In the genomic region with DNA sequence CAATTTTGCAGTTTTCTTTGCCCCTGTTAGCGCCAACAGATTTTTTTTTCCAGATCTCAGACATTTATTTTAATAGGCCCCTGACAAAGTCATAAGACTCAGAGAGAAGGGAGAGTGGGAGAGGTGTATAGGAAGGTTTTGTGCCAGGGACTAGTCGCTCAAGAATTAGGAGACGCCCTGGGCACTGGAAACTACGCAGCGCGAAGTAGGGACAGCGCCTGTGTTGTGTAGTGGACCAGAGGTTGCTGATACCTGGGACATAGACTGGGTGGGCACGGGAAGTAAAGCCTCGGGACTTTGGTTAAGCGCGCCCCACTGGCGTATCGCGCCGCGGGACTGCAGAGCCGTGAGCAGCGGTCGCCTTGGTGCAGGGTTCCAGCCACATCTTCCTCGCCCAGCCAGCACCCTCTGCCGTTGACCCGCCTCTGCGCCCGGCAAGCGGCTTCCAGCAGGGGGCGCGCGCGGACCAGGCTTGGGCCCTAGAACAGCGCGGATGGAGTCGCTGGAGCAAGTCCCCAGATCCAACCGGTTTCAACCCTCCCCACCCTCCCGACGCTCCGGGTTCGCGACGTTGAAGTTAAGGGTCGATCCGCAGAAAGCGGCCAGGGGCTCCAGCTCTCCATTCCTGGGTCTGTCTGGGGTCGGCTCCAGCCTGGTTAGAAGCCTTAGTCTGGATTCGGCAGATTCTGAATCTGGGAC, we compare ENCODE assay signal across 1 cellular context.
TF ChIP-seq lines count a peak whose summit lies in the region.

No MANE protein-coding gene starts in this region.

TF ChIP-seq in HepG2, 621 proteins besides CTCF, POLR2A, EP300 and RAD21 (continued from another document and continues in another):
- TF ChIP-seq, protein P1, sequence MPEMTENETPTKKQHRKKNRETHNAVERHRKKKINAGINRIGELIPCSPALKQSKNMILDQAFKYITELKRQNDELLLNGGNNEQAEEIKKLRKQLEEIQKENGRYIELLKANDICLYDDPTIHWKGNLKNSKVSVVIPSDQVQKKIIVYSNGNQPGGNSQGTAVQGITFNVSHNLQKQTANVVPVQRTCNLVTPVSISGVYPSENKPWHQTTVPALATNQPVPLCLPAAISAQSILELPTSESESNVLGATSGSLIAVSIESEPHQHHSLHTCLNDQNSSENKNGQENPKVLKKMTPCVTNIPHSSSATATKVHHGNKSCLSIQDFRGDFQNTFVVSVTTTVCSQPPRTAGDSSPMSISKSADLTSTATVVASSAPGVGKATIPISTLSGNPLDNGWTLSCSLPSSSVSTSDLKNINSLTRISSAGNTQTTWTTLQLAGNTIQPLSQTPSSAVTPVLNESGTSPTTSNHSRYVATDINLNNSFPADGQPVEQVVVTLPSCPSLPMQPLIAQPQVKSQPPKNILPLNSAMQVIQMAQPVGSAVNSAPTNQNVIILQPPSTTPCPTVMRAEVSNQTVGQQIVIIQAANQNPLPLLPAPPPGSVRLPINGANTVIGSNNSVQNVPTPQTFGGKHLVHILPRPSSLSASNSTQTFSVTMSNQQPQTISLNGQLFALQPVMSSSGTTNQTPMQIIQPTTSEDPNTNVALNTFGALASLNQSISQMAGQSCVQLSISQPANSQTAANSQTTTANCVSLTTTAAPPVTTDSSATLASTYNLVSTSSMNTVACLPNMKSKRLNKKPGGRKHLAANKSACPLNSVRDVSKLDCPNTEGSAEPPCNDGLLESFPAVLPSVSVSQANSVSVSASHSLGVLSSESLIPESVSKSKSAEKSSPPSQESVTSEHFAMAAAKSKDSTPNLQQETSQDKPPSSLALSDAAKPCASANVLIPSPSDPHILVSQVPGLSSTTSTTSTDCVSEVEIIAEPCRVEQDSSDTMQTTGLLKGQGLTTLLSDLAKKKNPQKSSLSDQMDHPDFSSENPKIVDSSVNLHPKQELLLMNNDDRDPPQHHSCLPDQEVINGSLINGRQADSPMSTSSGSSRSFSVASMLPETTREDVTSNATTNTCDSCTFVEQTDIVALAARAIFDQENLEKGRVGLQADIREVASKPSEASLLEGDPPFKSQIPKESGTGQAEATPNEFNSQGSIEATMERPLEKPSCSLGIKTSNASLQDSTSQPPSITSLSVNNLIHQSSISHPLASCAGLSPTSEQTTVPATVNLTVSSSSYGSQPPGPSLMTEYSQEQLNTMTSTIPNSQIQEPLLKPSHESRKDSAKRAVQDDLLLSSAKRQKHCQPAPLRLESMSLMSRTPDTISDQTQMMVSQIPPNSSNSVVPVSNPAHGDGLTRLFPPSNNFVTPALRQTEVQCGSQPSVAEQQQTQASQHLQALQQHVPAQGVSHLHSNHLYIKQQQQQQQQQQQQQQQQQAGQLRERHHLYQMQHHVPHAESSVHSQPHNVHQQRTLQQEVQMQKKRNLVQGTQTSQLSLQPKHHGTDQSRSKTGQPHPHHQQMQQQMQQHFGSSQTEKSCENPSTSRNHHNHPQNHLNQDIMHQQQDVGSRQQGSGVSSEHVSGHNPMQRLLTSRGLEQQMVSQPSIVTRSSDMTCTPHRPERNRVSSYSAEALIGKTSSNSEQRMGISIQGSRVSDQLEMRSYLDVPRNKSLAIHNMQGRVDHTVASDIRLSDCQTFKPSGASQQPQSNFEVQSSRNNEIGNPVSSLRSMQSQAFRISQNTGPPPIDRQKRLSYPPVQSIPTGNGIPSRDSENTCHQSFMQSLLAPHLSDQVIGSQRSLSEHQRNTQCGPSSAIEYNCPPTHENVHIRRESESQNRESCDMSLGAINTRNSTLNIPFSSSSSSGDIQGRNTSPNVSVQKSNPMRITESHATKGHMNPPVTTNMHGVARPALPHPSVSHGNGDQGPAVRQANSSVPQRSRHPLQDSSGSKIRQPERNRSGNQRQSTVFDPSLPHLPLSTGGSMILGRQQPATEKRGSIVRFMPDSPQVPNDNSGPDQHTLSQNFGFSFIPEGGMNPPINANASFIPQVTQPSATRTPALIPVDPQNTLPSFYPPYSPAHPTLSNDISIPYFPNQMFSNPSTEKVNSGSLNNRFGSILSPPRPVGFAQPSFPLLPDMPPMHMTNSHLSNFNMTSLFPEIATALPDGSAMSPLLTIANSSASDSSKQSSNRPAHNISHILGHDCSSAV (CRISPR knock-in tag; IDR thresholded peaks at IDR 0.05; ENCODE audit: borderline replicate concordance), result no peak
- TF ChIP-seq ZNF235 (CRISPR knock-in tag; IDR thresholded peaks at IDR 0.05; ENCODE audit: borderline replicate concordance) (no peak), ZSCAN29 (CRISPR knock-in tag; conservative IDR thresholded peaks at IDR 0.05) (no peak), ZNF343 (CRISPR knock-in tag; IDR thresholded peaks at IDR 0.05) (no peak), MAF1 (CRISPR knock-in tag; IDR thresholded peaks at IDR 0.05; ENCODE audit: borderline replicate concordance) (no peak), PRPF4 (IDR thresholded peaks at IDR 0.05; ENCODE audit: low read depth, low read length, poor library complexity, severe bottlenecking) (no peak), ZNF205 (CRISPR knock-in tag; IDR thresholded peaks at IDR 0.05) (no peak), CHD4 (IDR thresholded peaks at IDR 0.05; ENCODE audit: borderline replicate concordance, low read length) (no peak), BHLHE40 (IDR thresholded peaks at IDR 0.05; ENCODE audit: low read length) (0 out of 2 replicates have a peak, but pooled peaks have one; percentile 20), CCAR2 (optimal IDR thresholded peaks at IDR 0.05; ENCODE audit: low read depth, low read length) (no peak), SOX5 (CRISPR knock-in tag; IDR thresholded peaks at IDR 0.05; ENCODE audit: borderline replicate concordance) (no peak), JUN (CRISPR knock-in tag; IDR thresholded peaks at IDR 0.05) (no peak), THAP11 (CRISPR knock-in tag; IDR thresholded peaks at IDR 0.05) (no peak), SP4 (CRISPR knock-in tag; IDR thresholded peaks at IDR 0.05) (no peak), SAFB2 (CRISPR knock-in tag; IDR thresholded peaks at IDR 0.05; ENCODE audit: borderline replicate concordance, low read depth) (no peak), YEATS2 (CRISPR knock-in tag; IDR thresholded peaks at IDR 0.05; ENCODE audit: borderline replicate concordance) (no peak), NFIB (CRISPR knock-in tag; IDR thresholded peaks at IDR 0.05; ENCODE audit: borderline replicate concordance) (no peak), ZNF616 (CRISPR knock-in tag; IDR thresholded peaks at IDR 0.05; ENCODE audit: low read depth) (no peak), RFXANK (CRISPR knock-in tag; IDR thresholded peaks at IDR 0.05) (no peak), RCOR2 (CRISPR knock-in tag; IDR thresholded peaks at IDR 0.05) (no peak), ZSCAN20 (CRISPR knock-in tag; IDR thresholded peaks at IDR 0.05; ENCODE audit: borderline replicate concordance) (no peak), SMAD3 (CRISPR knock-in tag; IDR thresholded peaks at IDR 0.05) (no peak), ZFP62 (CRISPR knock-in tag; IDR thresholded peaks at IDR 0.05) (no peak), ZNF44 (CRISPR knock-in tag; IDR thresholded peaks at IDR 0.05) (no peak), ZNF282 (IDR thresholded peaks at IDR 0.05; ENCODE audit: partially characterized antibody) (no peak), ZNF558 (CRISPR knock-in tag; IDR thresholded peaks at IDR 0.05; ENCODE audit: borderline replicate concordance) (no peak), ZNF230 (CRISPR knock-in tag; IDR thresholded peaks at IDR 0.05) (no peak), ZNF530 (CRISPR knock-in tag; IDR thresholded peaks at IDR 0.05; ENCODE audit: low read depth) (no peak), CBFB (CRISPR knock-in tag; IDR thresholded peaks at IDR 0.05) (no peak), HIVEP1 (CRISPR knock-in tag; IDR thresholded peaks at IDR 0.05) (no peak)
- TF ChIP-seq, protein P2, sequence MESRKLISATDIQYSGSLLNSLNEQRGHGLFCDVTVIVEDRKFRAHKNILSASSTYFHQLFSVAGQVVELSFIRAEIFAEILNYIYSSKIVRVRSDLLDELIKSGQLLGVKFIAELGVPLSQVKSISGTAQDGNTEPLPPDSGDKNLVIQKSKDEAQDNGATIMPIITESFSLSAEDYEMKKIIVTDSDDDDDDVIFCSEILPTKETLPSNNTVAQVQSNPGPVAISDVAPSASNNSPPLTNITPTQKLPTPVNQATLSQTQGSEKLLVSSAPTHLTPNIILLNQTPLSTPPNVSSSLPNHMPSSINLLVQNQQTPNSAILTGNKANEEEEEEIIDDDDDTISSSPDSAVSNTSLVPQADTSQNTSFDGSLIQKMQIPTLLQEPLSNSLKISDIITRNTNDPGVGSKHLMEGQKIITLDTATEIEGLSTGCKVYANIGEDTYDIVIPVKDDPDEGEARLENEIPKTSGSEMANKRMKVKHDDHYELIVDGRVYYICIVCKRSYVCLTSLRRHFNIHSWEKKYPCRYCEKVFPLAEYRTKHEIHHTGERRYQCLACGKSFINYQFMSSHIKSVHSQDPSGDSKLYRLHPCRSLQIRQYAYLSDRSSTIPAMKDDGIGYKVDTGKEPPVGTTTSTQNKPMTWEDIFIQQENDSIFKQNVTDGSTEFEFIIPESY (CRISPR knock-in tag; IDR thresholded peaks at IDR 0.05), result peak; percentile 37; the same call in 1 of the 2 replicates
- TF ChIP-seq, protein P3, sequence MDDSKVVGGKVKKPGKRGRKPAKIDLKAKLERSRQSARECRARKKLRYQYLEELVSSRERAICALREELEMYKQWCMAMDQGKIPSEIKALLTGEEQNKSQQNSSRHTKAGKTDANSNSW (CRISPR knock-in tag; IDR thresholded peaks at IDR 0.05; ENCODE audit: borderline replicate concordance), result no peak
- TF ChIP-seq, protein P4, sequence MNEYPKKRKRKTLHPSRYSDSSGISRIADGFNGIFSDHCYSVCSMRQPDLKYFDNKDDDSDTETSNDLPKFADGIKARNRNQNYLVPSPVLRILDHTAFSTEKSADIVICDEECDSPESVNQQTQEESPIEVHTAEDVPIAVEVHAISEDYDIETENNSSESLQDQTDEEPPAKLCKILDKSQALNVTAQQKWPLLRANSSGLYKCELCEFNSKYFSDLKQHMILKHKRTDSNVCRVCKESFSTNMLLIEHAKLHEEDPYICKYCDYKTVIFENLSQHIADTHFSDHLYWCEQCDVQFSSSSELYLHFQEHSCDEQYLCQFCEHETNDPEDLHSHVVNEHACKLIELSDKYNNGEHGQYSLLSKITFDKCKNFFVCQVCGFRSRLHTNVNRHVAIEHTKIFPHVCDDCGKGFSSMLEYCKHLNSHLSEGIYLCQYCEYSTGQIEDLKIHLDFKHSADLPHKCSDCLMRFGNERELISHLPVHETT (CRISPR knock-in tag; conservative IDR thresholded peaks at IDR 0.05), result no peak
- TF ChIP-seq, protein P5, sequence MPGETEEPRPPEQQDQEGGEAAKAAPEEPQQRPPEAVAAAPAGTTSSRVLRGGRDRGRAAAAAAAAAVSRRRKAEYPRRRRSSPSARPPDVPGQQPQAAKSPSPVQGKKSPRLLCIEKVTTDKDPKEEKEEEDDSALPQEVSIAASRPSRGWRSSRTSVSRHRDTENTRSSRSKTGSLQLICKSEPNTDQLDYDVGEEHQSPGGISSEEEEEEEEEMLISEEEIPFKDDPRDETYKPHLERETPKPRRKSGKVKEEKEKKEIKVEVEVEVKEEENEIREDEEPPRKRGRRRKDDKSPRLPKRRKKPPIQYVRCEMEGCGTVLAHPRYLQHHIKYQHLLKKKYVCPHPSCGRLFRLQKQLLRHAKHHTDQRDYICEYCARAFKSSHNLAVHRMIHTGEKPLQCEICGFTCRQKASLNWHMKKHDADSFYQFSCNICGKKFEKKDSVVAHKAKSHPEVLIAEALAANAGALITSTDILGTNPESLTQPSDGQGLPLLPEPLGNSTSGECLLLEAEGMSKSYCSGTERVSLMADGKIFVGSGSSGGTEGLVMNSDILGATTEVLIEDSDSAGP (CRISPR knock-in tag; IDR thresholded peaks at IDR 0.05; ENCODE audit: borderline replicate concordance), result peak; percentile 64; the same call in 1 of the 2 replicates
- TF ChIP-seq, protein P6, sequence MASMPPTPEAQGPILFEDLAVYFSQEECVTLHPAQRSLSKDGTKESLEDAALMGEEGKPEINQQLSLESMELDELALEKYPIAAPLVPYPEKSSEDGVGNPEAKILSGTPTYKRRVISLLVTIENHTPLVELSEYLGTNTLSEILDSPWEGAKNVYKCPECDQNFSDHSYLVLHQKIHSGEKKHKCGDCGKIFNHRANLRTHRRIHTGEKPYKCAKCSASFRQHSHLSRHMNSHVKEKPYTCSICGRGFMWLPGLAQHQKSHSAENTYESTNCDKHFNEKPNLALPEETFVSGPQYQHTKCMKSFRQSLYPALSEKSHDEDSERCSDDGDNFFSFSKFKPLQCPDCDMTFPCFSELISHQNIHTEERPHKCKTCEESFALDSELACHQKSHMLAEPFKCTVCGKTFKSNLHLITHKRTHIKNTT (CRISPR knock-in tag; IDR thresholded peaks at IDR 0.05), result 0 out of 2 replicates have a peak, but pooled peaks have one; percentile 55
- TF ChIP-seq, protein P7, sequence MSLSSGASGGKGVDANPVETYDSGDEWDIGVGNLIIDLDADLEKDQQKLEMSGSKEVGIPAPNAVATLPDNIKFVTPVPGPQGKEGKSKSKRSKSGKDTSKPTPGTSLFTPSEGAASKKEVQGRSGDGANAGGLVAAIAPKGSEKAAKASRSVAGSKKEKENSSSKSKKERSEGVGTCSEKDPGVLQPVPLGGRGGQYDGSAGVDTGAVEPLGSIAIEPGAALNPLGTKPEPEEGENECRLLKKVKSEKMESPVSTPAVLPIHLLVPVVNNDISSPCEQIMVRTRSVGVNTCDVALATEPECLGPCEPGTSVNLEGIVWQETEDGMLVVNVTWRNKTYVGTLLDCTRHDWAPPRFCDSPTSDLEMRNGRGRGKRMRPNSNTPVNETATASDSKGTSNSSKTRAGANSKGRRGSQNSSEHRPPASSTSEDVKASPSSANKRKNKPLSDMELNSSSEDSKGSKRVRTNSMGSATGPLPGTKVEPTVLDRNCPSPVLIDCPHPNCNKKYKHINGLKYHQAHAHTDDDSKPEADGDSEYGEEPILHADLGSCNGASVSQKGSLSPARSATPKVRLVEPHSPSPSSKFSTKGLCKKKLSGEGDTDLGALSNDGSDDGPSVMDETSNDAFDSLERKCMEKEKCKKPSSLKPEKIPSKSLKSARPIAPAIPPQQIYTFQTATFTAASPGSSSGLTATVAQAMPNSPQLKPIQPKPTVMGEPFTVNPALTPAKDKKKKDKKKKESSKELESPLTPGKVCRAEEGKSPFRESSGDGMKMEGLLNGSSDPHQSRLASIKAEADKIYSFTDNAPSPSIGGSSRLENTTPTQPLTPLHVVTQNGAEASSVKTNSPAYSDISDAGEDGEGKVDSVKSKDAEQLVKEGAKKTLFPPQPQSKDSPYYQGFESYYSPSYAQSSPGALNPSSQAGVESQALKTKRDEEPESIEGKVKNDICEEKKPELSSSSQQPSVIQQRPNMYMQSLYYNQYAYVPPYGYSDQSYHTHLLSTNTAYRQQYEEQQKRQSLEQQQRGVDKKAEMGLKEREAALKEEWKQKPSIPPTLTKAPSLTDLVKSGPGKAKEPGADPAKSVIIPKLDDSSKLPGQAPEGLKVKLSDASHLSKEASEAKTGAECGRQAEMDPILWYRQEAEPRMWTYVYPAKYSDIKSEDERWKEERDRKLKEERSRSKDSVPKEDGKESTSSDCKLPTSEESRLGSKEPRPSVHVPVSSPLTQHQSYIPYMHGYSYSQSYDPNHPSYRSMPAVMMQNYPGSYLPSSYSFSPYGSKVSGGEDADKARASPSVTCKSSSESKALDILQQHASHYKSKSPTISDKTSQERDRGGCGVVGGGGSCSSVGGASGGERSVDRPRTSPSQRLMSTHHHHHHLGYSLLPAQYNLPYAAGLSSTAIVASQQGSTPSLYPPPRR (CRISPR knock-in tag; IDR thresholded peaks at IDR 0.05; ENCODE audit: borderline replicate concordance), result no peak
- TF ChIP-seq, protein P8, sequence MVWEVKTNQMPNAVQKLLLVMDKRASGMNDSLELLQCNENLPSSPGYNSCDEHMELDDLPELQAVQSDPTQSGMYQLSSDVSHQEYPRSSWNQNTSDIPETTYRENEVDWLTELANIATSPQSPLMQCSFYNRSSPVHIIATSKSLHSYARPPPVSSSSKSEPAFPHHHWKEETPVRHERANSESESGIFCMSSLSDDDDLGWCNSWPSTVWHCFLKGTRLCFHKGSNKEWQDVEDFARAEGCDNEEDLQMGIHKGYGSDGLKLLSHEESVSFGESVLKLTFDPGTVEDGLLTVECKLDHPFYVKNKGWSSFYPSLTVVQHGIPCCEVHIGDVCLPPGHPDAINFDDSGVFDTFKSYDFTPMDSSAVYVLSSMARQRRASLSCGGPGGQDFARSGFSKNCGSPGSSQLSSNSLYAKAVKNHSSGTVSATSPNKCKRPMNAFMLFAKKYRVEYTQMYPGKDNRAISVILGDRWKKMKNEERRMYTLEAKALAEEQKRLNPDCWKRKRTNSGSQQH (CRISPR knock-in tag; IDR thresholded peaks at IDR 0.05; ENCODE audit: low read depth), result no peak
